1 cellular context compared by ENCODE assay signal in genomic region chr1:28886731-28887417, GRCh38.
A peak's percentile ranks its signal among the peaks of the same experiment; 100 is the strongest.
TF ChIP-seq lines count a peak whose summit lies in the region.

No MANE protein-coding gene starts in this region.

TF ChIP-seq in HepG2, 621 proteins besides CTCF, POLR2A, EP300 and RAD21 (continued from another document and continues in another):
- TF ChIP-seq DZIP1 (CRISPR knock-in tag; IDR thresholded peaks at IDR 0.05) = peak; percentile 78; the same call in 1 of the 2 replicates
- TF ChIP-seq ZNF343 (CRISPR knock-in tag; IDR thresholded peaks at IDR 0.05) = no peak
- 0 out of 2 replicates have a peak, but pooled peaks have one; percentile 54 for TF ChIP-seq ZSCAN31 (CRISPR knock-in tag; IDR thresholded peaks at IDR 0.05; ENCODE audit: low read depth)
- TF ChIP-seq FOXK1 (CRISPR knock-in tag; IDR thresholded peaks at IDR 0.05; ENCODE audit: borderline replicate concordance, low read depth) = no peak
- no peak for TF ChIP-seq NR2F6 (IDR thresholded peaks at IDR 0.05)
- TF ChIP-seq NR2F6 (CRISPR knock-in tag; IDR thresholded peaks at IDR 0.05) = no peak; the same call in 1 of the 2 replicates
- TF ChIP-seq CSRNP2 (CRISPR knock-in tag; conservative IDR thresholded peaks at IDR 0.05; ENCODE audit: low read depth) = no peak
- TF ChIP-seq FOXJ3 (CRISPR knock-in tag; IDR thresholded peaks at IDR 0.05; ENCODE audit: borderline replicate concordance) = no peak
- TF ChIP-seq BRCA1 (CRISPR knock-in tag; IDR thresholded peaks at IDR 0.05) = no peak
- no peak for TF ChIP-seq HCFC1 (IDR thresholded peaks at IDR 0.05; ENCODE audit: low read depth, low read length)
- TF ChIP-seq ZNF703 (CRISPR knock-in tag; IDR thresholded peaks at IDR 0.05; ENCODE audit: borderline replicate concordance) = 0 out of 2 replicates have a peak, but pooled peaks have one; percentile 59
- TF ChIP-seq FUBP1 (CRISPR knock-in tag; IDR thresholded peaks at IDR 0.05; ENCODE audit: borderline replicate concordance) = no peak
- TF ChIP-seq ZFP91 (CRISPR knock-in tag; IDR thresholded peaks at IDR 0.05; ENCODE audit: borderline replicate concordance) = peak; percentile 99
- no peak for TF ChIP-seq ZNF235 (CRISPR knock-in tag; IDR thresholded peaks at IDR 0.05; ENCODE audit: borderline replicate concordance)
- no peak for TF ChIP-seq PPARG (CRISPR knock-in tag; conservative IDR thresholded peaks at IDR 0.05)
- no peak for TF ChIP-seq RXRB (CRISPR knock-in tag; IDR thresholded peaks at IDR 0.05; ENCODE audit: borderline replicate concordance)
- no peak for TF ChIP-seq HOXA9 (CRISPR knock-in tag; IDR thresholded peaks at IDR 0.05; ENCODE audit: borderline replicate concordance)
- no peak for TF ChIP-seq WIZ (CRISPR knock-in tag; IDR thresholded peaks at IDR 0.05)
- no peak for TF ChIP-seq ZNF451 (CRISPR knock-in tag; IDR thresholded peaks at IDR 0.05)
- TF ChIP-seq ETS1 (CRISPR knock-in tag; IDR thresholded peaks at IDR 0.05) = no peak
- TF ChIP-seq ZNF34 (CRISPR knock-in tag; IDR thresholded peaks at IDR 0.05; ENCODE audit: borderline replicate concordance) = no peak
- 0 out of 2 replicates have a peak, but pooled peaks have one; percentile 9 for TF ChIP-seq MNT (IDR thresholded peaks at IDR 0.05)
- TF ChIP-seq PCBP1 (IDR thresholded peaks at IDR 0.05; ENCODE audit: borderline replicate concordance, low read depth, low read length) = 0 out of 2 replicates have a peak, but pooled peaks have one; percentile 61
- TF ChIP-seq SIX1 (CRISPR knock-in tag; IDR thresholded peaks at IDR 0.05; ENCODE audit: borderline replicate concordance) = no peak
- TF ChIP-seq NFE2L2 (IDR thresholded peaks at IDR 0.05; ENCODE audit: low read length) = no peak
- no peak for TF ChIP-seq CC2D1A (CRISPR knock-in tag; IDR thresholded peaks at IDR 0.05)
- TF ChIP-seq TRIM24 (CRISPR knock-in tag; IDR thresholded peaks at IDR 0.05) = no peak
- no peak for TF ChIP-seq MIXL1 (CRISPR knock-in tag; IDR thresholded peaks at IDR 0.05)
- 0 out of 2 replicates have a peak, but pooled peaks have one; percentile 46 for TF ChIP-seq ZNF280D (CRISPR knock-in tag; IDR thresholded peaks at IDR 0.05)
- no peak for TF ChIP-seq ZBTB34 (CRISPR knock-in tag; IDR thresholded peaks at IDR 0.05)
- no peak for TF ChIP-seq ZNF572 (CRISPR knock-in tag; IDR thresholded peaks at IDR 0.05)
- TF ChIP-seq CBFB (CRISPR knock-in tag; IDR thresholded peaks at IDR 0.05) = no peak
- TF ChIP-seq KLF16 (CRISPR knock-in tag; IDR thresholded peaks at IDR 0.05) = no peak
- TF ChIP-seq NFE2L1 (CRISPR knock-in tag; IDR thresholded peaks at IDR 0.05; ENCODE audit: borderline replicate concordance) = no peak
- no peak for TF ChIP-seq ZMAT5 (CRISPR knock-in tag; IDR thresholded peaks at IDR 0.05; ENCODE audit: borderline replicate concordance, low read depth)
- TF ChIP-seq TOE1 (CRISPR knock-in tag; IDR thresholded peaks at IDR 0.05) = no peak
- no peak for TF ChIP-seq SOX6 (IDR thresholded peaks at IDR 0.05)
- peak; percentile 50 for TF ChIP-seq SOX6 (CRISPR knock-in tag; IDR thresholded peaks at IDR 0.05)
- TF ChIP-seq SOX13 (IDR thresholded peaks at IDR 0.05) = no peak
- TF ChIP-seq SOX13 (CRISPR knock-in tag; conservative IDR thresholded peaks at IDR 0.05 in 1 of 2, IDR thresholded peaks at IDR 0.05 in 1 of 2) = no peak
- peak; percentile 79 for TF ChIP-seq CREM (IDR thresholded peaks at IDR 0.05)
- no peak for TF ChIP-seq CREM (CRISPR knock-in tag; IDR thresholded peaks at IDR 0.05)
- TF ChIP-seq ZSCAN30 (CRISPR knock-in tag; IDR thresholded peaks at IDR 0.05) = no peak
- no peak for TF ChIP-seq DBP (CRISPR knock-in tag; IDR thresholded peaks at IDR 0.05; ENCODE audit: not compliant biosample characterization)
- TF ChIP-seq HMGXB4 (CRISPR knock-in tag; IDR thresholded peaks at IDR 0.05; ENCODE audit: borderline replicate concordance in 1 of 2, low read depth in 1 of 2) = peak; percentile 23 to 49; a peak in 1 of 4 replicates
- no peak for TF ChIP-seq ZNF576 (CRISPR knock-in tag; IDR thresholded peaks at IDR 0.05)
- TF ChIP-seq ZNF563 (CRISPR knock-in tag; IDR thresholded peaks at IDR 0.05) = no peak; the same call in 1 of the 2 replicates
